10 cellular contexts compared by ENCODE assay signal in the genomic region with DNA sequence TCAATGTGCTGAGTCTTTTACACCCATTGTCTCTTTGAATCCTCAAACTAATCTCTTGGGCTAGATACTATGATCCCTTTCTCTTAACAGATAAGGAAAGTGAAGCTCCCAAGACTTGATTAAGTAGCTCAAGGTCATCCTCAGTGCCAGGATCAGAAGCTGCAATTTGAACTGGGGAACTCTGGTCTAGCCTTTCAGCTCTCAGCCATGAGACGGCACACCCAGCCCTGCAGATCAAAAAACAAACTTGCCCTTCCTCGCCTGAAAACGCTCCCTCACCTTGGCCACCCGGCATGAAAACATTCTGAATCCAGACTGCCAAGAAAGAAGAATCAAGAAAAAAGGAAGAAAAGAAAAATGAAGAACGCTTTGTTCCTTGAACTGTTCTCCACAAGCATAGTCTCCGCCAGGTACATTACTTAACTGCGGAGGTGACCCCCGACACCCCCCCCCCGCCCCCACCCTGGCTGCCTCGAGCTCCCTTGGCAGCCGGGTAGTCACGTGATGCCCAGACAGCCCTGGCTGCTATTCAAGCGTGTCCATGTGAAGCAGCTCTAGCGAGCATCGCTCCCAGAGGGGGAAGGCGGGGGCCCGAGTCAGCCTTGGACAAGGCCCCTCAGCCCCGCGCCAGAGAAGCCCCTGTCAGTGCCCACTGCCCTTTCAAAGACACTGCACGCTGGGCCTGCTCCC.
A peak's percentile ranks its signal among the peaks of the same experiment; 100 is the strongest.
DNase-seq lines count a peak whose midpoint lies in the region; ATAC-seq and TF ChIP-seq lines count a peak whose summit lies in the region.
"Had no signal": no experiment of that assay in that cellular context is flagged by ENCODE, and none has a peak within 500 bp of the region (broad histone marks: within the 10 kb centered on the region; RNA-seq: fewer than 3 reads in every experiment).

No MANE protein-coding gene starts in this region.

- no peak for TF ChIP-seq POLR2A in esophagus muscularis mucosa (IDR thresholded peaks at IDR 0.05; ENCODE audit: low read depth)

- intact Hi-C loops in esophagus muscularis mucosa (cut with DNase I): loop anchor here (5.0 kb wide), 1 partner anchor 94 kb away; no protein-coding TSS in a partner anchor
- intact Hi-C loops in aorta (cut with DNase I): loop anchor here (5.0 kb wide), 3 partner anchors 86 to 221 kb away; no protein-coding TSS in a partner anchor

- H3K36me3 ChIP-seq in esophagus muscularis mucosa (no peaks in the 10 kb centered on the region), aorta (ENCODE audit: control insufficient read depth in 1 of 2, insufficient read depth in 2 of 2, low read length in 1 of 2) (no peaks in the 10 kb centered on the region)

- H3K27me3 Mint-ChIP-seq in nephron (ENCODE audit: low read depth): peaks cover 8% of the 10 kb centered on the region

- WGBS in esophagus muscularis mucosa: 29% methylated on average over 13 of the region's 20 CpGs
- 4 to 5% methylated on average over 20 of the region's 20 CpGs for WGBS in aorta, 2 donors

- DNase-seq in NCI-H510A (lab: John Stamatoyannopoulos, UW): peak; percentile 48
- no peak for DNase-seq in NCI-H510A treated with DMSO at 0.1 percent for 48 hours (lab: John Stamatoyannopoulos, UW)
- peak; percentile 97 for DNase-seq in esophagus muscularis mucosa (ENCODE audit: extremely low spot score)
- peak; percentile 75 to 87 for DNase-seq in aorta
- no peak for DNase-seq in NCI-H774 (lab: John Stamatoyannopoulos, UW)
- DNase-seq: activated CD8-positive, alpha-beta memory T cell treated with anti-CD3 and anti-CD28 coated beads for 24 hours; H9 had no signal

- H3K36me3 Mint-ChIP-seq in nephron (ENCODE audit: low read depth): no peaks in the 10 kb centered on the region

- peaks cover 1% of the 10 kb centered on the region for H3K9me3 Mint-ChIP-seq in nephron
- H3K9me3 Mint-ChIP-seq: H9 had no signal

- peak overlapping the region; percentile 75 to 86 (median 83) for H3K27ac ChIP-seq in esophagus muscularis mucosa (replicated peaks in 1 of 4)
- H3K27ac ChIP-seq in aorta (ENCODE audit: low read depth in 1 of 2, low read length in 2 of 2): peak overlapping the region in 1 of 2 donors; percentile 66

- H3K4me1 ChIP-seq in esophagus muscularis mucosa: peaks cover 39 to 88% (median 77%) of the 10 kb centered on the region in 4 donors
- H3K4me1 ChIP-seq in aorta (ENCODE audit: control insufficient read depth in 1 of 2, insufficient read depth in 2 of 2, low read length in 2 of 2): peaks cover 8 to 11% of the 10 kb centered on the region in 2 donors

- TF ChIP-seq CTCF in esophagus muscularis mucosa (IDR thresholded peaks at IDR 0.05): no peak
- no peak for TF ChIP-seq CTCF in nephron (IDR thresholded peaks at IDR 0.05; ENCODE audit: unreplicated experiment in 3 of 3)

- peak overlapping the region; percentile 82 to 96 (median 92) for H3K27ac Mint-ChIP-seq in nephron
- H3K27ac Mint-ChIP-seq: H9 had no signal

- H3K9me3 ChIP-seq in esophagus muscularis mucosa (no peaks in the 10 kb centered on the region), aorta (ENCODE audit: control insufficient read depth, low read length) (no peaks in the 10 kb centered on the region)

- peak overlapping the region in 2 of 3 experiments; percentile 5 to 35 for H3K4me3 Mint-ChIP-seq in nephron
- H3K4me3 Mint-ChIP-seq: H9 had no signal

- peaks cover 65% of the 10 kb centered on the region for H3K4me1 Mint-ChIP-seq in nephron

- peak; percentile 54 for ATAC-seq in aorta (ENCODE audit: low FRiP score)
- ATAC-seq in HG03571 (IDR thresholded peaks at IDR 0.05; ENCODE audit: unreplicated experiment): no peak
- no peak for ATAC-seq in GM18858 (IDR thresholded peaks at IDR 0.05; ENCODE audit: unreplicated experiment)

- H3K27me3 ChIP-seq in esophagus muscularis mucosa (no peaks in the 10 kb centered on the region), aorta (ENCODE audit: control insufficient read depth in 1 of 2, insufficient read depth in 2 of 2, low read length in 1 of 2) (no peaks in the 10 kb centered on the region)

- no peak for TF ChIP-seq EP300 in esophagus muscularis mucosa (IDR thresholded peaks at IDR 0.05)

- H3K4me3 ChIP-seq in esophagus muscularis mucosa: peak overlapping the region in 1 of 4 donors; percentile 22
- H3K4me3 ChIP-seq in aorta (ENCODE audit: low read length in 2 of 2): no peak overlapping the region

Comparison
In these comparisons a context has a peak if more than half of its experiments do, and no peak if none do; other contexts are left out.
1. DNase-seq: peak in NCI-H510A (single experiment), esophagus muscularis mucosa (single experiment) and aorta (2 of 2); none in NCI-H510A treated with DMSO at 0.1 percent for 48 hours (single experiment) and NCI-H774 (single experiment).